In the genomic region with DNA sequence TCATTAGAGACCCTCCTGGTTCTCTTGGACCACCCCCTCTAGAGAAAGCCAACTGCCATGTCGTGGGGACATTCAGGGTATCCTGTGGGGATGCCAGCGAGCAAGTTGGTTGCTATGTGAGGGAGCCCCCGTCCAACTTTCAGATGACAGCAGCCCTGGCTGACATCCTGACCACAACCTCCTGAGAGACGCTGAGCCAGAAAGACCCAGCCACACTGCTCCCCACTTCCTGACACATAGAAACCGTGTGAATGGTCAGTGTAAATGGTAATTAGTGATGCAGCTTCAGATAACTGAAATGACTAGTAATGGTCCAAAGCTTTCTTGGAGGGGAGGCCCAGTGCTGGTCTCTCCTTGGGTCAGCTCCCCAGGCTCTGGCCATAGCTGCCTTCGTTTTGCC, we compare ENCODE assay signal across 16 cellular contexts. TPM values are rescaled to one million over a fixed set of nuclear protein-coding genes. Genes with fewer than 3 reads are reported as not detected.
A peak's percentile ranks its signal among the peaks of the same experiment; 100 is the strongest.
DNase-seq lines count a peak whose midpoint lies in the region; ATAC-seq and TF ChIP-seq lines count a peak whose summit lies in the region.
"Had no signal": no experiment of that assay in that cellular context is flagged by ENCODE, and none has a peak within 500 bp of the region (broad histone marks: within the 10 kb centered on the region; RNA-seq: fewer than 3 reads in every experiment).

No MANE protein-coding gene starts in this region.

- peak overlapping the region; percentile 68 for H3K27ac ChIP-seq in layer of hippocampus (ENCODE audit: low read depth, low read length)
- H3K27ac ChIP-seq in H9 (ENCODE audit: insufficient read length, low read depth, low read length): no peak overlapping the region
- H3K27ac ChIP-seq: uterus had no signal

- DNase-seq in H9: no peak
- DNase-seq in nephron progenitor cell: no peak
- DNase-seq in stimulated activated CD4-positive, alpha-beta T cell treated with anti-CD3 and anti-CD28 coated beads, Interleukin-2, amount 100 ng/mL, for 24 hours: no peak
- no peak for DNase-seq in NCI-H146 (lab: John Stamatoyannopoulos, UW)
- DNase-seq: CD4-positive, alpha-beta T cell; effector CD4-positive, alpha-beta T cell; HCEC 1CT; naive thymus-derived CD4-positive, alpha-beta T cell; T-helper 9 cell; uterus had no signal

- H3K14ac ChIP-seq in H9 (ENCODE audit: insufficient read depth, low read length): no peak overlapping the region

- peaks cover 52 to 55% of the 10 kb centered on the region in 2 experiments for H3K9me3 Mint-ChIP-seq in H9
- H3K9me3 Mint-ChIP-seq in nephron progenitor cell: peaks cover 65% of the 10 kb centered on the region
- H3K9me3 Mint-ChIP-seq: CD4-positive, alpha-beta T cell had no signal

- no peak overlapping the region for H2AFZ ChIP-seq in H9 (ENCODE audit: low read length)

- TF ChIP-seq CTCF in H9 (conservative IDR thresholded peaks at IDR 0.05) (no peak), nephron progenitor cell (IDR thresholded peaks at IDR 0.05) (no peak)

- H3K27ac Mint-ChIP-seq in H9 (no peak overlapping the region), nephron progenitor cell (no peak overlapping the region)
- H3K27ac Mint-ChIP-seq: CD4-positive, alpha-beta T cell; naive thymus-derived CD4-positive, alpha-beta T cell had no signal

- no peaks in the 10 kb centered on the region for H3K9me3 ChIP-seq in H9 (ENCODE audit: control insufficient read depth, low read depth, low read length)
- H3K9me3 ChIP-seq: adrenal gland, uterus had no signal

- no peaks in the 10 kb centered on the region for H3K27me3 ChIP-seq in layer of hippocampus (ENCODE audit: control insufficient read depth, insufficient read depth, low read length)
- no peaks in the 10 kb centered on the region for H3K27me3 ChIP-seq in H9 (ENCODE audit: insufficient read depth, low read length)
- H3K27me3 ChIP-seq: uterus had no signal

- H4K8ac ChIP-seq in H9 (replicated peaks; ENCODE audit: insufficient read length, low read depth, low read length): no peak overlapping the region

- no peak overlapping the region for H3K23ac ChIP-seq in H9 (ENCODE audit: insufficient read length, low read depth, low read length)

- no peak overlapping the region for H2BK5ac ChIP-seq in H9 (ENCODE audit: insufficient read length, low read length)

- H3K18ac ChIP-seq in H9 (ENCODE audit: insufficient read length, low read depth, low read length): no peak overlapping the region

- no peaks in the 10 kb centered on the region for H4K20me1 ChIP-seq in H9 (ENCODE audit: control insufficient read depth, insufficient read depth, insufficient read length)

- H2BK120ac ChIP-seq in H9 (ENCODE audit: low read depth, low read length, poor library complexity, severe bottlenecking): no peak overlapping the region

- H3K4me1 Mint-ChIP-seq in H9 (peaks cover 0 to 3% of the 10 kb centered on the region in 2 experiments; a peak in 2 of 4 replicates), nephron progenitor cell (peaks cover 21% of the 10 kb centered on the region)

- no CpG with 5 or more reads among the region's 6 CpGs for WGBS in H9 (ENCODE audit: extremely low coverage, insufficient read length, low lambda C conversion rate)

- H4K5ac ChIP-seq in H9 (ENCODE audit: insufficient read length, low read depth, low read length): no peak overlapping the region

- no peaks in the 10 kb centered on the region for H3K79me1 ChIP-seq in H9 (ENCODE audit: insufficient read depth, low read depth, low read length, poor library complexity, severe bottlenecking)

- no peak overlapping the region for H3K4me2 ChIP-seq in H9 (ENCODE audit: insufficient read depth, insufficient read length, low read length)

- H3K23me2 ChIP-seq in H9 (ENCODE audit: insufficient read length, low read depth, low read length, poor library complexity, severe bottlenecking): peaks cover 4% of the 10 kb centered on the region

- no peaks in the 10 kb centered on the region for H3K4me1 ChIP-seq in H9 (ENCODE audit: insufficient read depth, low read length)
- H3K4me1 ChIP-seq: adrenal gland, uterus had no signal

- H2AK5ac ChIP-seq in H9 (ENCODE audit: insufficient read length, low read length): no peak overlapping the region

- H3K36me3 Mint-ChIP-seq in H9 (ENCODE audit: insufficient read depth in 1 of 3, low read depth in 3 of 3) (peaks cover 8 to 12% (median 10%) of the 10 kb centered on the region in 3 experiments; a peak in 5 of 7 replicates), nephron progenitor cell (ENCODE audit: low read depth) (peaks cover 23% of the 10 kb centered on the region)
- H3K36me3 Mint-ChIP-seq: naive thymus-derived CD4-positive, alpha-beta T cell had no signal

- ATAC-seq in GM18508 (IDR thresholded peaks at IDR 0.05; ENCODE audit: insufficient read depth, unreplicated experiment) (peak; percentile 57), GM21381 (IDR thresholded peaks at IDR 0.05; ENCODE audit: unreplicated experiment) (peak; percentile 75), HG03378 (IDR thresholded peaks at IDR 0.05; ENCODE audit: unreplicated experiment) (peak; percentile 68)
- ATAC-seq: naive thymus-derived CD4-positive, alpha-beta T cell; Panc1 had no signal

- H2BK12ac ChIP-seq in H9 (ENCODE audit: insufficient read length, low read depth, low read length): no peak overlapping the region

- H2BK20ac ChIP-seq in H9 (ENCODE audit: low read depth, low read length, poor library complexity, severe bottlenecking): no peak overlapping the region

- no peak overlapping the region for H3K56ac ChIP-seq in H9 (ENCODE audit: insufficient read length, low read depth, low read length)

- H3K4ac ChIP-seq in H9 (ENCODE audit: low read depth, low read length): no peak overlapping the region

- no peak overlapping the region for H3K9ac ChIP-seq in H9 (ENCODE audit: extremely low read depth, insufficient read length, low read length)

- no peak overlapping the region for H4K91ac ChIP-seq in H9 (ENCODE audit: insufficient read length, low read depth, low read length)

- H3K27me3 Mint-ChIP-seq in H9 (ENCODE audit: low read depth): no peaks in the 10 kb centered on the region
- peaks cover 4% of the 10 kb centered on the region for H3K27me3 Mint-ChIP-seq in nephron progenitor cell (ENCODE audit: low read depth, poor library complexity)

- H3K79me2 ChIP-seq in H9 (ENCODE audit: insufficient read depth, low read length): no peaks in the 10 kb centered on the region

- no peak overlapping the region for H3T11ph ChIP-seq in H9 (ENCODE audit: low read length)

- H3K4me3 Mint-ChIP-seq in H9 (no peak overlapping the region), nephron progenitor cell (no peak overlapping the region)
- H3K4me3 Mint-ChIP-seq: CD4-positive, alpha-beta T cell had no signal

- no peak overlapping the region for H2BK15ac ChIP-seq in H9 (ENCODE audit: low read depth, low read length)

RNA-seq across cellular contexts. Expression of a gene that starts 10.8 kb away (rescaled TPM):
- 4.7 and 6.9 TPM in 2 replicates for total RNA-seq in H9 (2021)
- total RNA-seq: CD4-positive, alpha-beta T cell had no signal
